ENCODE assay signal across 9 cellular contexts in the genomic region with DNA sequence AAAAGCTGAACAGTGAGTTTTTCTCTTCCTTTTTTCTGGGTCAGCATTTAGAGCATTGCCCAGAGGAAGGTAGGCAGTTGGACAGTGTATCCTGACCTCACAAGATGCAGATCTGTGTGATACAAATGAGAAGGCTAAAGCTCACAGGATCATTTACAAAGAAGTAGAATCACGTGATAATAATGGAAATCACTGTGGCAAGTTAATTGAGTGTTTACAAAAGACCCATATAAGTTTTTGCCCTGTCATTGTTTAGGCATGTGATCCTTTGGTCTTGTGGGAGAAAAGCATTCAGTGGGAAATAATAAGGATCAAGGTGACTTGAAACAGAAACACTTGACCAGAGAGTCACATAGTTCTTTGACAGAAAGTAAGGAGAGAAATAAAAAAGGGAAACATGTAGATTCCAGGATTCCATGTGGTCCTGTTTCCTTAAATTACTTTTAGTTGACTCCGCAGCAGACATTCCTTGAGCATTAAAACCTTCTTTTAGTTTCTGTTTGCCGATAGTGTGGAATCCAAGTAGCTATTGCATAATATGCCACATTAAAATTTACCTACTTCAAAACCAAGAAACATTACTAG.
DNase-seq lines count a peak whose midpoint lies in the region; ATAC-seq and TF ChIP-seq lines count a peak whose summit lies in the region.
"Had no signal": no experiment of that assay in that cellular context is flagged by ENCODE, and none has a peak within 500 bp of the region (broad histone marks: within the 10 kb centered on the region; RNA-seq: fewer than 3 reads in every experiment).

No MANE protein-coding gene starts in this region.

- H3K9me3 ChIP-seq in mesodermal cell (ENCODE audit: control insufficient read depth, low read length) = no peaks in the 10 kb centered on the region

- H3K4me1 Mint-ChIP-seq in activated T-cell treated with anti-CD3 and anti-CD28 coated beads, Interleukin-2, amount 50 U/mL, for 24 hours (ENCODE audit: low read depth) = peaks cover 14% of the 10 kb centered on the region

- peak overlapping the region; percentile 23 for H3K27ac Mint-ChIP-seq in activated T-cell treated with anti-CD3 and anti-CD28 coated beads, Interleukin-2, amount 50 U/mL, for 24 hours
- H3K27ac Mint-ChIP-seq: dendritic cell treated with granulocyte-macrophage colony-stimulating factor and Interleukin-4, amounts not matched to agents 40 ng/mL and 50 ng/mL, for 4 days had no signal

- no peak for DNase-seq in activated T-cell treated with anti-CD3 and anti-CD28 coated beads, Interleukin-2, amount 50 U/mL, for 24 hours
- DNase-seq in activated T-cell treated with anti-CD3 and anti-CD28 coated beads, Interleukin-2, amount 50 U/mL, for 48 hours = no peak
- DNase-seq in cardiac fibroblast (ENCODE audit: low read depth in 2 of 2) (peak; percentile 44 to 76), posterior vena cava (ENCODE audit: low spot score) (no peak), NCI-H128 (lab: John Stamatoyannopoulos, UW; ENCODE audit: unreplicated experiment) (no peak)
- DNase-seq in effector CD8-positive, alpha-beta T cell (lab: John Stamatoyannopoulos, UW) = no peak

- H3K9me3 Mint-ChIP-seq in activated T-cell treated with anti-CD3 and anti-CD28 coated beads, Interleukin-2, amount 50 U/mL, for 24 hours = no peaks in the 10 kb centered on the region

- peaks cover 44% of the 10 kb centered on the region for H3K36me3 Mint-ChIP-seq in activated T-cell treated with anti-CD3 and anti-CD28 coated beads, Interleukin-2, amount 50 U/mL, for 24 hours (ENCODE audit: low read depth)

- H3K27me3 Mint-ChIP-seq in activated T-cell treated with anti-CD3 and anti-CD28 coated beads, Interleukin-2, amount 50 U/mL, for 24 hours = no peaks in the 10 kb centered on the region
- H3K27me3 Mint-ChIP-seq: dendritic cell treated with granulocyte-macrophage colony-stimulating factor and Interleukin-4, amounts not matched to agents 40 ng/mL and 50 ng/mL, for 4 days had no signal

- H3K27ac ChIP-seq in mesodermal cell (ENCODE audit: low read depth, low read length, severe bottlenecking) = peak overlapping the region; percentile 36

- no peak for ATAC-seq in HG02840 (IDR thresholded peaks at IDR 0.05; ENCODE audit: low FRiP score, unreplicated experiment)

- TF ChIP-seq CTCF in cardiac fibroblast (IDR thresholded peaks at IDR 0.05; ENCODE audit: low read depth, low read length) = no peak

- peaks cover 6% of the 10 kb centered on the region for H3K4me1 ChIP-seq in mesodermal cell (ENCODE audit: control insufficient read depth, insufficient read depth, low read length, poor library complexity, severe bottlenecking)

- H3K4me3 Mint-ChIP-seq in activated T-cell treated with anti-CD3 and anti-CD28 coated beads, Interleukin-2, amount 50 U/mL, for 24 hours = no peak overlapping the region
- H3K4me3 Mint-ChIP-seq: dendritic cell treated with granulocyte-macrophage colony-stimulating factor and Interleukin-4, amounts not matched to agents 40 ng/mL and 50 ng/mL, for 4 days had no signal

- H3K36me3 ChIP-seq in mesodermal cell (ENCODE audit: control insufficient read depth, insufficient read depth, low read length) = peaks cover 16% of the 10 kb centered on the region

- intact Hi-C loops in posterior vena cava (cut with DNase I) = no loop called here

- H3K4me3 ChIP-seq in cardiac fibroblast (replicated peaks in 1 of 2; ENCODE audit: low read depth in 2 of 2, low read length in 2 of 2) (no peak overlapping the region), mesodermal cell (ENCODE audit: extremely low read depth, insufficient read depth, low read length, poor library complexity, severe bottlenecking) (no peak overlapping the region)

- WGBS in mesodermal cell (ENCODE audit: insufficient coverage in 2 of 2), 2 experiments = 84 to 100% methylated on average over 1 to 3 of the region's 3 CpGs

Comparison
In these comparisons a context has a peak if more than half of its experiments do, and no peak if none do; other contexts are left out.
1. DNase-seq: peak in cardiac fibroblast (2 of 2); none in activated T-cell treated with anti-CD3 and anti-CD28 coated beads, Interleukin-2, amount 50 U/mL, for 24 hours (single experiment), activated T-cell treated with anti-CD3 and anti-CD28 coated beads, Interleukin-2, amount 50 U/mL, for 48 hours (0 of 2), posterior vena cava (single experiment), effector CD8-positive, alpha-beta T cell (single experiment) and NCI-H128 (single experiment).